Comparison of ENCODE assay signal across 24 cellular contexts in genomic region chr18:78737006-78737915, GRCh38.
A peak's percentile ranks its signal among the peaks of the same experiment; 100 is the strongest.
DNase-seq lines count a peak whose midpoint lies in the region; ATAC-seq, FAIRE-seq and TF ChIP-seq lines count a peak whose summit lies in the region.
"Had no signal": no experiment of that assay in that cellular context is flagged by ENCODE, and none has a peak within 500 bp of the region (broad histone marks: within the 10 kb centered on the region; RNA-seq: fewer than 3 reads in every experiment).

No MANE protein-coding gene starts in this region.

- no peak overlapping the region for H3K27ac Mint-ChIP-seq in osteocyte (ENCODE audit: unreplicated experiment)
- H3K27ac Mint-ChIP-seq: B cell, IgD-negative memory B cell had no signal

- no peaks in the 10 kb centered on the region for H3K27me3 Mint-ChIP-seq in osteocyte (ENCODE audit: unreplicated experiment)
- H3K27me3 Mint-ChIP-seq: IgD-negative memory B cell had no signal

- no peak overlapping the region for H2AK5ac ChIP-seq in H1 (ENCODE audit: low read depth, low read length)

- no peak overlapping the region for H2AFZ ChIP-seq in H1 (ENCODE audit: low read length)

- H4K91ac ChIP-seq in H1 (replicated peaks; ENCODE audit: insufficient read length, low read length): no peak overlapping the region

- H3K14ac ChIP-seq in H1 (ENCODE audit: insufficient read length): no peak overlapping the region

- no peaks in the 10 kb centered on the region; a peak in 1 of 7 replicates for H3K4me1 ChIP-seq in H1 (replicated peaks in 1 of 4; ENCODE audit: control insufficient read depth in 3 of 4, insufficient read depth in 4 of 4, low read length in 3 of 4)
- H3K4me1 ChIP-seq: A549, SJCRH30 had no signal

- H4K5ac ChIP-seq in H1 (ENCODE audit: insufficient read length, low read depth, low read length): no peak overlapping the region

- POLR2A ChIA-PET in H1 (lab: Charles Lee; ENCODE audit: partially characterized antibody): no interaction called here

- no peak for TF ChIP-seq POLR2A in H1 (IDR thresholded peaks at IDR 0.05; ENCODE audit: control extremely low read depth in 1 of 2, low read depth in 2 of 2, low read length in 2 of 2)

- H3K9me3 ChIP-seq in H1 (ENCODE audit: insufficient read depth in 2 of 2, low read depth in 1 of 2, low read length in 1 of 2): no peaks in the 10 kb centered on the region
- H3K9me3 ChIP-seq: A549, SJCRH30 had no signal

- TF ChIP-seq RAD21 in H1 (IDR thresholded peaks at IDR 0.05 in 1 of 2, conservative IDR thresholded peaks at IDR 0.05 in 1 of 2; ENCODE audit: low read depth in 2 of 2, low read length in 2 of 2): no peak

- 91% methylated on average over 17 of the region's 17 CpGs; no CpG with 5 or more reads in 1 of the 2 experiments for WGBS in H1 (ENCODE audit: extremely low coverage in 1 of 2, insufficient coverage in 1 of 2, insufficient read length in 1 of 2, insufficient replicate concordance in 2 of 2, low coverage in 1 of 2, low lambda C conversion rate in 2 of 2, missing lambda C conversion rate in 1 of 2), 2 experiments

- H3K23ac ChIP-seq in H1 (ENCODE audit: insufficient read length): no peak overlapping the region

- no peaks in the 10 kb centered on the region for H3K27me3 ChIP-seq in H1 (replicated peaks in 1 of 4; ENCODE audit: control insufficient read depth in 3 of 4, extremely low read depth in 1 of 4, insufficient read depth in 3 of 4, low read length in 3 of 4)
- H3K27me3 ChIP-seq: SJCRH30 had no signal

- no peak overlapping the region for H3K18ac ChIP-seq in H1 (ENCODE audit: extremely low read depth, low read length)

- no peaks in the 10 kb centered on the region for H3K79me2 ChIP-seq in H1 (ENCODE audit: control insufficient read depth in 1 of 2, insufficient read depth in 2 of 2, low read length in 2 of 2)

- intact Hi-C loops in cardiac septum (cut with DNase I): no loop called here
- intact Hi-C loops in Right ventricle myocardium superior (cut with DNase I): no loop called here

- H3K36me3 ChIP-seq in H1 (ENCODE audit: control insufficient read depth in 2 of 4, insufficient read depth in 4 of 4, low read length in 3 of 4): no peaks in the 10 kb centered on the region
- H3K36me3 ChIP-seq: SJCRH30 had no signal

- peaks cover 9% of the 10 kb centered on the region for H3K9me3 Mint-ChIP-seq in osteocyte (ENCODE audit: unreplicated experiment)

- no peaks in the 10 kb centered on the region for H3K4me1 Mint-ChIP-seq in osteocyte (ENCODE audit: unreplicated experiment)
- H3K4me1 Mint-ChIP-seq: B cell, CD14-positive monocyte had no signal

- no peak overlapping the region for H2BK120ac ChIP-seq in H1 (replicated peaks; ENCODE audit: low read depth, low read length)

- no peak overlapping the region for H3K4me3 ChIP-seq in H1 (ENCODE audit: extremely low read depth in 1 of 4, insufficient read depth in 2 of 4, low read depth in 3 of 4, low read length in 4 of 4)
- H3K4me3 ChIP-seq: A549, SJCRH30 had no signal

- no peak overlapping the region for H3K4me3 Mint-ChIP-seq in osteocyte (ENCODE audit: unreplicated experiment)
- H3K4me3 Mint-ChIP-seq: B cell, CD14-positive monocyte had no signal

- TF ChIP-seq CTCF in H1 (IDR thresholded peaks at IDR 0.05; ENCODE audit: control extremely low read depth in 1 of 3, insufficient read depth in 1 of 3, low read depth in 1 of 3, low read length in 3 of 3) (no peak), osteocyte (IDR thresholded peaks at IDR 0.05) (no peak)

- no peak for TF ChIP-seq EP300 in H1 (IDR thresholded peaks at IDR 0.05; ENCODE audit: borderline replicate concordance in 1 of 2, low read depth in 2 of 2, low read length in 2 of 2)

- H3K27ac ChIP-seq in H1 (ENCODE audit: low read depth, low read length): no peak overlapping the region
- H3K27ac ChIP-seq: A549, RWPE1, SJCRH30 had no signal

- no peak overlapping the region for H2BK15ac ChIP-seq in H1 (ENCODE audit: low read length)

- CTCF ChIA-PET in H1 (lab: Charles Lee; ENCODE audit: partially characterized antibody): interaction anchor here (0.9 to 1.2 kb wide), 4 partner anchors 14 to 139 kb away, joined by 3 to 4 read pairs (median 4); no protein-coding TSS in a partner anchor

- H3K23me2 ChIP-seq in H1 (ENCODE audit: low read depth, low read length): peaks cover 12% of the 10 kb centered on the region; the same call in 1 of the 2 replicates

- H4K8ac ChIP-seq in H1 (ENCODE audit: extremely low read depth, insufficient read depth, low read length): peak overlapping the region; percentile 15; the same call in 1 of the 2 replicates

- DNase-seq in cardiac septum (ENCODE audit: low spot score) (peak; percentile 43), Right ventricle myocardium superior (no peak), H1 (ENCODE audit: low read depth in 1 of 2, low spot score in 2 of 2) (no peak), osteocyte (ENCODE audit: extremely low spot score, unreplicated experiment) (peak; percentile 60), T1000 (lab: John Stamatoyannopoulos, UW) (no peak)
- DNase-seq in stimulated activated CD4-positive, alpha-beta T cell treated with anti-CD3 and anti-CD28 coated beads, Interleukin-15, amount 100 ng/mL, for 24 hours: no peak
- DNase-seq: DMS53; EL; GF-D8; NCI-H1105 treated with DMSO at 0.1 percent for 48 hours; NCI-H2029 treated with DMSO at 0.1 percent for 48 hours; NCI-H226; NCI-H524; NCI-H774; NK-92 treated with Interleukin-12 subunit alpha and Interleukin-12 subunit beta, amount 100 ng/mL, for 24 hours; SJCRH30 had no signal

- H3K4ac ChIP-seq in H1 (replicated peaks; ENCODE audit: insufficient read length, low read depth, low read length): no peak overlapping the region

- ATAC-seq in Right ventricle myocardium superior (ENCODE audit: poor library complexity) (no peak), GM21825 (IDR thresholded peaks at IDR 0.05; ENCODE audit: unreplicated experiment) (no peak)
- ATAC-seq: A549 had no signal

- no peak overlapping the region for H3K9ac ChIP-seq in H1 (replicated peaks in 1 of 4; ENCODE audit: extremely low read depth in 1 of 4, low read depth in 3 of 4, low read length in 3 of 4)

- no peak overlapping the region for H2BK5ac ChIP-seq in H1 (ENCODE audit: low read depth, low read length)

- H3K56ac ChIP-seq in H1 (replicated peaks; ENCODE audit: insufficient read length, low read depth, low read length): no peak overlapping the region

- H3K4me2 ChIP-seq in H1 (ENCODE audit: insufficient read depth in 1 of 2, low read depth in 2 of 2, low read length in 2 of 2): no peak overlapping the region
- H3K4me2 ChIP-seq: A549 had no signal

- H2BK20ac ChIP-seq in H1 (ENCODE audit: low read length): no peak overlapping the region

- no peaks in the 10 kb centered on the region for H3K79me1 ChIP-seq in H1 (ENCODE audit: low read depth, low read length)

- H2BK12ac ChIP-seq in H1 (ENCODE audit: low read depth, low read length): no peak overlapping the region

- no peak for FAIRE-seq in H1 (lab: Jason Lieb, UNC)
- FAIRE-seq: A549, GM19239, HTR-8/SVneo had no signal

- H3K36me3 Mint-ChIP-seq in osteocyte (ENCODE audit: unreplicated experiment): no peaks in the 10 kb centered on the region
- H3K36me3 Mint-ChIP-seq: CD14-positive monocyte had no signal

- peaks cover 0 to 5% of the 10 kb centered on the region in 2 experiments for H4K20me1 ChIP-seq in H1 (replicated peaks in 1 of 2; ENCODE audit: control insufficient read depth in 1 of 2, insufficient read depth in 2 of 2, low read length in 2 of 2)

TF ChIP-seq in H1, 55 proteins besides CTCF, POLR2A, EP300 and RAD21:
- TF ChIP-seq ZNF274 (IDR thresholded peaks at IDR 0.05; ENCODE audit: borderline replicate concordance, extremely low read depth, low read length): no peak
- no peak for TF ChIP-seq POLR2AphosphoS5 (IDR thresholded peaks at IDR 0.05; ENCODE audit: low read depth, low read length)
- no peak for TF ChIP-seq RXRA (IDR thresholded peaks at IDR 0.05; ENCODE audit: insufficient read depth, low read depth, low read length)
- no peak for TF ChIP-seq SRF (IDR thresholded peaks at IDR 0.05; ENCODE audit: low read depth, low read length)
- TF ChIP-seq CREB1 (IDR thresholded peaks at IDR 0.05): no peak
- no peak for TF ChIP-seq KDM4A (IDR thresholded peaks at IDR 0.05; ENCODE audit: low read depth, low read length, severe bottlenecking)
- no peak for TF ChIP-seq MAX (IDR thresholded peaks at IDR 0.05)
- TF ChIP-seq BACH1 (IDR thresholded peaks at IDR 0.05; ENCODE audit: low read length): no peak
- no peak for TF ChIP-seq SP2 (IDR thresholded peaks at IDR 0.05; ENCODE audit: low read length)
- no peak for TF ChIP-seq ATF3 (IDR thresholded peaks at IDR 0.05; ENCODE audit: insufficient read depth, low read depth, low read length)
- no peak for TF ChIP-seq TAF1 (IDR thresholded peaks at IDR 0.05; ENCODE audit: low read depth, low read length)
- no peak for TF ChIP-seq TCF12 (IDR thresholded peaks at IDR 0.05; ENCODE audit: low read depth, low read length)
- no peak for TF ChIP-seq FOSL1 (IDR thresholded peaks at IDR 0.05; ENCODE audit: insufficient read depth, low read depth, low read length)
- no peak for TF ChIP-seq EZH2 (IDR thresholded peaks at IDR 0.05; ENCODE audit: low read depth, low read length, severe bottlenecking)
- no peak for TF ChIP-seq E2F6 (IDR thresholded peaks at IDR 0.05)
- no peak for TF ChIP-seq NANOG (IDR thresholded peaks at IDR 0.05; ENCODE audit: insufficient read depth, low read depth, low read length, poor library complexity, severe bottlenecking)
- TF ChIP-seq SAP30 (IDR thresholded peaks at IDR 0.05; ENCODE audit: insufficient read depth, insufficient replicate concordance, low read length): no peak
- TF ChIP-seq CBX8 (IDR thresholded peaks at IDR 0.05; ENCODE audit: borderline replicate concordance, low read depth, low read length): no peak

Comparison
In these comparisons a context has a peak if more than half of its experiments do, and no peak if none do; other contexts are left out.
1. DNase-seq: peak in cardiac septum (single experiment) and osteocyte (single experiment); none in Right ventricle myocardium superior (single experiment), H1 (0 of 2), stimulated activated CD4-positive, alpha-beta T cell treated with anti-CD3 and anti-CD28 coated beads, Interleukin-15, amount 100 ng/mL, for 24 hours (single experiment) and T1000 (single experiment).